19 cellular contexts compared by ENCODE assay signal in genomic region chr6:169849396-169849795, GRCh38.
DNase-seq lines count a peak whose midpoint lies in the region; ATAC-seq, FAIRE-seq and TF ChIP-seq lines count a peak whose summit lies in the region.
"Had no signal": no experiment of that assay in that cellular context is flagged by ENCODE, and none has a peak within 500 bp of the region (broad histone marks: within the 10 kb centered on the region; RNA-seq: fewer than 3 reads in every experiment).

No MANE protein-coding gene starts in this region.

- DNase-seq in 8988T (peak; percentile 1), WTC11 (ENCODE audit: low spot score) (no peak), islet precursor cell (peak; percentile 37), spleen (peak; percentile 38), NCI-H1417 treated with DMSO at 0.1 percent for 48 hours (lab: John Stamatoyannopoulos, UW) (no peak), urothelium cell line (ENCODE audit: low spot score) (no peak)
- DNase-seq in activated naive CD8-positive, alpha-beta T cell treated with anti-CD3 and anti-CD28 coated beads for 36 hours, result no peak
- DNase-seq: C1 segment of cervical spinal cord, DMS79, HFFc6, KBM-7, NCI-H1105 treated with DMSO at 0.1 percent for 48 hours, NCI-H1694 treated with DMSO at 0.1 percent for 48 hours, NCI-H748 treated with DMSO at 0.1 percent for 48 hours, OCI-M1, RPMI8226 had no signal

- FAIRE-seq in urothelium cell line (lab: Jason Lieb, UNC), result no peak
- FAIRE-seq: D721Med, GM12892, GM18507 had no signal

- no peak overlapping the region for H3K27ac Mint-ChIP-seq in WTC11
- H3K27ac Mint-ChIP-seq in activated naive CD8-positive, alpha-beta T cell treated with anti-CD3 and anti-CD28 coated beads for 36 hours, result no peak overlapping the region
- H3K27ac Mint-ChIP-seq: HFFc6 had no signal

- ATAC-seq in WTC11, result no peak

- no peak for TF ChIP-seq CTCF in WTC11 (IDR thresholded peaks at IDR 0.05)
- TF ChIP-seq CTCF in spleen (IDR thresholded peaks at IDR 0.05 in 8 of 11, conservative IDR thresholded peaks at IDR 0.05 in 3 of 11), result no peak

- H3K27me3 ChIP-seq in spleen (replicated peaks in 1 of 7), result peaks cover 0 to 15% (median 0%) of the 10 kb centered on the region in 7 donors

- H3K27me3 Mint-ChIP-seq in WTC11 (ENCODE audit: low read depth), result no peaks in the 10 kb centered on the region
- no peaks in the 10 kb centered on the region for H3K27me3 Mint-ChIP-seq in activated naive CD8-positive, alpha-beta T cell treated with anti-CD3 and anti-CD28 coated beads for 36 hours

- TF ChIP-seq POLR2A in spleen (IDR thresholded peaks at IDR 0.05), result no peak

- peaks cover 6% of the 10 kb centered on the region for H3K36me3 Mint-ChIP-seq in WTC11
- no peaks in the 10 kb centered on the region for H3K36me3 Mint-ChIP-seq in activated naive CD8-positive, alpha-beta T cell treated with anti-CD3 and anti-CD28 coated beads for 36 hours

- H3K4me1 ChIP-seq in spleen, result peaks cover 0 to 13% (median 0%) of the 10 kb centered on the region in 6 donors

- peaks cover 11% of the 10 kb centered on the region for H3K9me3 Mint-ChIP-seq in WTC11
- H3K9me3 Mint-ChIP-seq in activated naive CD8-positive, alpha-beta T cell treated with anti-CD3 and anti-CD28 coated beads for 36 hours, result peaks cover 2% of the 10 kb centered on the region

- no peaks in the 10 kb centered on the region for H3K9me3 ChIP-seq in spleen

- POLR2A ChIA-PET in WTC11 (lab: Charles Lee), result no interaction called here

- peaks cover 13% of the 10 kb centered on the region for H3K4me1 Mint-ChIP-seq in WTC11
- H3K4me1 Mint-ChIP-seq in activated naive CD8-positive, alpha-beta T cell treated with anti-CD3 and anti-CD28 coated beads for 36 hours, result no peaks in the 10 kb centered on the region

- CTCF ChIA-PET in WTC11 (lab: Charles Lee), result interaction anchor here (3.1 kb wide), 1 partner anchor 18 kb away, joined by 16 read pairs; no protein-coding TSS in a partner anchor

- H3K36me3 ChIP-seq in spleen, result no peaks in the 10 kb centered on the region

- no peak overlapping the region for H3K4me3 Mint-ChIP-seq in WTC11
- no peak overlapping the region for H3K4me3 Mint-ChIP-seq in activated naive CD8-positive, alpha-beta T cell treated with anti-CD3 and anti-CD28 coated beads for 36 hours
- H3K4me3 Mint-ChIP-seq: HFFc6 had no signal

- WGBS in spleen, 5 donors, result 79 to 93% (median 87%) methylated on average over 12 to 14 of the region's 14 CpGs

- H3K27ac ChIP-seq in spleen, result no peak overlapping the region

- intact Hi-C loops in spleen (cut with DNase I; ENCODE audit: low total_unique reads), result no loop called here

- no peak overlapping the region for H3K4me3 ChIP-seq in spleen

TF ChIP-seq in WTC11, 78 proteins besides CTCF, POLR2A, EP300 and RAD21:
- TF ChIP-seq ZNF423 (CRISPR knock-in tag; IDR thresholded peaks at IDR 0.05) (no peak), NR2C2 (CRISPR knock-in tag; IDR thresholded peaks at IDR 0.05) (no peak), USF2 (CRISPR knock-in tag; IDR thresholded peaks at IDR 0.05) (no peak), FOXP1 (CRISPR knock-in tag; IDR thresholded peaks at IDR 0.05; ENCODE audit: borderline replicate concordance) (0 out of 2 replicates have a peak, but pooled peaks have one; percentile 19), IRF2 (CRISPR knock-in tag; IDR thresholded peaks at IDR 0.05; ENCODE audit: borderline replicate concordance, low read depth) (no peak)

Comparison
In these comparisons a context has a peak if more than half of its experiments do, and no peak if none do; other contexts are left out.
1. DNase-seq: peak in 8988T (single experiment), islet precursor cell (single experiment) and spleen (single experiment); none in WTC11 (single experiment), NCI-H1417 treated with DMSO at 0.1 percent for 48 hours (single experiment), urothelium cell line (single experiment) and activated naive CD8-positive, alpha-beta T cell treated with anti-CD3 and anti-CD28 coated beads for 36 hours (single experiment).